Comparison of ENCODE assay signal across 27 cellular contexts in genomic region chr1:169514566-169515270, GRCh38. TPM values are rescaled to one million over a fixed set of nuclear protein-coding genes. Genes with fewer than 3 reads are reported as not detected.
DNase-seq lines count a peak whose midpoint lies in the region; ATAC-seq, FAIRE-seq and TF ChIP-seq lines count a peak whose summit lies in the region.
"Had no signal": no experiment of that assay in that cellular context is flagged by ENCODE, and none has a peak within 500 bp of the region (broad histone marks: within the 10 kb centered on the region; RNA-seq: fewer than 3 reads in every experiment).

No MANE protein-coding gene starts in this region.

- no peak for TF ChIP-seq CTCF in IMR-90 (conservative IDR thresholded peaks at IDR 0.05; ENCODE audit: low read depth, low read length)
- TF ChIP-seq CTCF in H1 (IDR thresholded peaks at IDR 0.05; ENCODE audit: control extremely low read depth in 1 of 3, insufficient read depth in 1 of 3, low read depth in 1 of 3, low read length in 3 of 3): no peak
- no peak for TF ChIP-seq CTCF in mucosa of descending colon (IDR thresholded peaks at IDR 0.05)
- TF ChIP-seq CTCF in GM13977 (IDR thresholded peaks at IDR 0.05; ENCODE audit: extremely low read depth, insufficient read depth, missing control alignments): no peak

- H2BK20ac ChIP-seq in IMR-90 (ENCODE audit: low read depth, low read length): no peak overlapping the region
- no peak overlapping the region for H2BK20ac ChIP-seq in H1 (ENCODE audit: low read length)

- no peak overlapping the region for H3K56ac ChIP-seq in IMR-90 (ENCODE audit: extremely low read depth, insufficient read depth, low read length)
- no peak overlapping the region for H3K56ac ChIP-seq in H1 (replicated peaks; ENCODE audit: insufficient read length, low read depth, low read length)

- H2BK15ac ChIP-seq in IMR-90 (ENCODE audit: low read depth, low read length): no peak overlapping the region
- H2BK15ac ChIP-seq in H1 (ENCODE audit: low read length): no peak overlapping the region

- BruUV-seq in IMR-90 (replicated peaks; lab: Mats Ljungman, UMichigan): no TSS peak

- H3K4me3 ChIP-seq in IMR-90 (ENCODE audit: insufficient read depth, low read depth, low read length) (no peak overlapping the region), H1 (ENCODE audit: extremely low read depth in 1 of 4, insufficient read depth in 2 of 4, low read depth in 3 of 4, low read length in 4 of 4) (no peak overlapping the region), mucosa of descending colon (no peak overlapping the region)
- H3K4me3 ChIP-seq: dorsolateral prefrontal cortex, GM12878, GM23338, right lobe of liver had no signal

- H3K18ac ChIP-seq in IMR-90 (ENCODE audit: low read depth, low read length) (no peak overlapping the region), H1 (ENCODE audit: extremely low read depth, low read length) (no peak overlapping the region)

- TF ChIP-seq EP300 in H1 (IDR thresholded peaks at IDR 0.05; ENCODE audit: borderline replicate concordance in 1 of 2, low read depth in 2 of 2, low read length in 2 of 2): no peak

- peak; percentile 7 for DNase-seq in IMR-90
- DNase-seq in NCI-H69 (lab: John Stamatoyannopoulos, UW): peak; percentile 39
- no peak for DNase-seq in H1 (ENCODE audit: low read depth in 1 of 2, low spot score in 2 of 2)
- no peak for DNase-seq in mucosa of descending colon
- no peak for DNase-seq in GM13977 (ENCODE audit: low spot score)
- DNase-seq: activated B cell treated with CpG ODN at 0.5 μM for 24 hours; activated CD8-positive, alpha-beta T cell treated with anti-CD3 and anti-CD28 coated beads for 36 hours; activated gamma-delta T cell; activated naive CD8-positive, alpha-beta T cell treated with anti-CD3 and anti-CD28 coated beads, Interleukin-2, amount 10 ng/mL, durations not matched to agents 7 days and 5 days; CD4-positive, CD25-positive, alpha-beta regulatory T cell; dorsolateral prefrontal cortex; head of caudate nucleus; HFFc6; kidney glomerular epithelial cell; NCI-H1048; NCI-H187 treated with DMSO at 0.1 percent for 48 hours; NCI-H2171 treated with DMSO at 0.1 percent for 48 hours; right lobe of liver; stimulated activated CD4-positive, alpha-beta T cell treated with anti-CD3 and anti-CD28 coated beads, Interleukin-12 subunit alpha, Interleukin-12 subunit beta, amount 100 ng/mL, for 4 hours; stimulated activated CD4-positive, alpha-beta T cell treated with anti-CD3 and anti-CD28 coated beads, Interleukin-4, amount 100 ng/mL, for 1 hour; T1000 had no signal

- H3K4ac ChIP-seq in IMR-90 (ENCODE audit: low read depth, low read length) (no peak overlapping the region), H1 (replicated peaks; ENCODE audit: insufficient read length, low read depth, low read length) (no peak overlapping the region)

- H3K79me1 ChIP-seq in IMR-90 (ENCODE audit: low read depth in 1 of 2, low read length in 2 of 2) (no peaks in the 10 kb centered on the region), H1 (ENCODE audit: low read depth, low read length) (no peaks in the 10 kb centered on the region)

- H3K27ac ChIP-seq in IMR-90 (ENCODE audit: insufficient read depth, low read length) (no peak overlapping the region), H1 (ENCODE audit: low read depth, low read length) (no peak overlapping the region)
- H3K27ac ChIP-seq: dorsolateral prefrontal cortex, right lobe of liver had no signal

- no peaks in the 10 kb centered on the region for H3K23me2 ChIP-seq in H1 (ENCODE audit: low read depth, low read length)

- H2AK5ac ChIP-seq in IMR-90 (ENCODE audit: low read depth, low read length) (no peak overlapping the region), H1 (ENCODE audit: low read depth, low read length) (no peak overlapping the region)

- no peak for FAIRE-seq in H1 (lab: Jason Lieb, UNC)
- FAIRE-seq: urothelium cell line had no signal

- in situ Hi-C loops in IMR-90 (cut with MboI; ENCODE audit: low sequenced_read_pairs) (no loop called here), GM13977 (cut with MboI; ENCODE audit: low pct_unique_long_range_greater_than_20kb, low sequenced_read_pairs, unreplicated experiment) (no loop called here)

- H4K91ac ChIP-seq in IMR-90 (ENCODE audit: insufficient read depth, low read depth, low read length) (no peak overlapping the region), H1 (replicated peaks; ENCODE audit: insufficient read length, low read length) (no peak overlapping the region)

- H2BK12ac ChIP-seq in H1 (ENCODE audit: low read depth, low read length): no peak overlapping the region

- CTCF ChIA-PET in IMR-90 (lab: Yijun Ruan, JAX) (interaction anchor here (1.2 kb wide), 1 partner anchor 31 kb away, joined by 3 read pairs; no protein-coding TSS in a partner anchor), H1 (lab: Charles Lee; ENCODE audit: partially characterized antibody) (no interaction called here)

- TF ChIP-seq POLR2A in IMR-90 (IDR thresholded peaks at IDR 0.05; ENCODE audit: low read depth, low read length) (no peak), H1 (IDR thresholded peaks at IDR 0.05; ENCODE audit: control extremely low read depth in 1 of 2, low read depth in 2 of 2, low read length in 2 of 2) (no peak)

- TF ChIP-seq RAD21 in IMR-90 (IDR thresholded peaks at IDR 0.05; ENCODE audit: low read length) (no peak), H1 (IDR thresholded peaks at IDR 0.05 in 1 of 2, conservative IDR thresholded peaks at IDR 0.05 in 1 of 2; ENCODE audit: low read depth in 2 of 2, low read length in 2 of 2) (no peak)

- no CpG with 5 or more reads among the region's 2 CpGs for WGBS in IMR-90 (ENCODE audit: extremely low coverage in 2 of 2, insufficient read length in 1 of 2), 2 experiments
- 91% methylated on average over 2 of the region's 2 CpGs; no CpG with 5 or more reads in 1 of the 2 experiments for WGBS in H1 (ENCODE audit: extremely low coverage in 1 of 2, insufficient coverage in 1 of 2, insufficient read length in 1 of 2, insufficient replicate concordance in 2 of 2, low coverage in 1 of 2, low lambda C conversion rate in 2 of 2, missing lambda C conversion rate in 1 of 2), 2 experiments

- no peaks in the 10 kb centered on the region for H3K9me1 ChIP-seq in IMR-90 (ENCODE audit: insufficient read depth, low read length)

- H3K23ac ChIP-seq in IMR-90 (ENCODE audit: low read depth, low read length): no peak overlapping the region
- no peak overlapping the region for H3K23ac ChIP-seq in H1 (ENCODE audit: insufficient read length)

- H4K20me1 ChIP-seq in IMR-90 (ENCODE audit: insufficient read depth, low read length) (no peaks in the 10 kb centered on the region), H1 (replicated peaks in 1 of 2; ENCODE audit: control insufficient read depth in 1 of 2, insufficient read depth in 2 of 2, low read length in 2 of 2) (no peaks in the 10 kb centered on the region)

- peak; percentile 38; the same call in 1 of the 2 replicates for ATAC-seq in IMR-90 (ENCODE audit: low read depth)
- peak; percentile 37 for ATAC-seq in mucosa of descending colon
- no peak for ATAC-seq in GM21381 (IDR thresholded peaks at IDR 0.05; ENCODE audit: unreplicated experiment)
- ATAC-seq in HG02588 (IDR thresholded peaks at IDR 0.05; ENCODE audit: unreplicated experiment): no peak
- ATAC-seq: activated CD8-positive, alpha-beta T cell treated with anti-CD3 and anti-CD28 coated beads for 36 hours; GM12878; GM23338; right lobe of liver; stimulated activated memory B cell treated with anti-CD40 and anti-IgM and Interleukin-4, amounts not matched to agents 10 μg/mL and 1 μg/mL and 100 μg/mL, for 72 hours had no signal

- H3K27me3 ChIP-seq in IMR-90 (ENCODE audit: control insufficient read depth, insufficient read depth, low read length) (no peaks in the 10 kb centered on the region; the same call in 1 of the 2 replicates), H1 (replicated peaks in 1 of 4; ENCODE audit: control insufficient read depth in 3 of 4, extremely low read depth in 1 of 4, insufficient read depth in 3 of 4, low read length in 3 of 4) (no peaks in the 10 kb centered on the region)
- H3K27me3 ChIP-seq: dorsolateral prefrontal cortex, right lobe of liver had no signal

- no peak overlapping the region for H2BK120ac ChIP-seq in IMR-90 (ENCODE audit: low read depth, low read length)
- no peak overlapping the region for H2BK120ac ChIP-seq in H1 (replicated peaks; ENCODE audit: low read depth, low read length)

- H3K9ac ChIP-seq in IMR-90 (ENCODE audit: low read depth, low read length) (no peak overlapping the region), H1 (replicated peaks in 1 of 4; ENCODE audit: extremely low read depth in 1 of 4, low read depth in 3 of 4, low read length in 3 of 4) (no peak overlapping the region)

- H2AK9ac ChIP-seq in IMR-90 (replicated peaks; ENCODE audit: low read depth, low read length, poor library complexity): no peak overlapping the region

- H3K14ac ChIP-seq in IMR-90 (replicated peaks; ENCODE audit: low read depth, low read length) (no peak overlapping the region), H1 (ENCODE audit: insufficient read length) (no peak overlapping the region)

- no peaks in the 10 kb centered on the region for H3K9me3 ChIP-seq in IMR-90 (ENCODE audit: control insufficient read depth, insufficient read depth, low read length)
- no peaks in the 10 kb centered on the region for H3K9me3 ChIP-seq in H1 (ENCODE audit: insufficient read depth in 2 of 2, low read depth in 1 of 2, low read length in 1 of 2)
- no peaks in the 10 kb centered on the region for H3K9me3 ChIP-seq in mucosa of descending colon
- H3K9me3 ChIP-seq: right lobe of liver had no signal

- POLR2A ChIA-PET in IMR-90 (lab: Charles Lee; ENCODE audit: unreplicated experiment): no interaction called here
- POLR2A ChIA-PET in H1 (lab: Charles Lee; ENCODE audit: partially characterized antibody): no interaction called here

- intact Hi-C loops in IMR-90 (cut with micrococcal nuclease) (no loop called here), mucosa of descending colon (cut with DNase I, micrococcal nuclease) (no loop called here)

- H3K4me1 ChIP-seq in IMR-90 (ENCODE audit: control insufficient read depth, insufficient read depth, low read length) (no peaks in the 10 kb centered on the region), H1 (replicated peaks in 1 of 4; ENCODE audit: control insufficient read depth in 3 of 4, insufficient read depth in 4 of 4, low read length in 3 of 4) (no peaks in the 10 kb centered on the region), mucosa of descending colon (ENCODE audit: low read depth) (peaks cover 17% of the 10 kb centered on the region)

- no peak overlapping the region for H2BK5ac ChIP-seq in IMR-90 (ENCODE audit: low read depth, low read length, poor library complexity, severe bottlenecking)
- no peak overlapping the region for H2BK5ac ChIP-seq in H1 (ENCODE audit: low read depth, low read length)

- dilution Hi-C loops in IMR-90 (cut with HindIII; ENCODE audit: low sequenced_read_pairs, unreplicated experiment): no loop called here

- H3K79me2 ChIP-seq in H1 (ENCODE audit: control insufficient read depth in 1 of 2, insufficient read depth in 2 of 2, low read length in 2 of 2): no peaks in the 10 kb centered on the region

- H2AFZ ChIP-seq in IMR-90 (replicated peaks; ENCODE audit: low read length, poor library complexity) (no peak overlapping the region), H1 (ENCODE audit: low read length) (0 out of 2 replicates have a peak overlapping the region, but pooled peaks have one; percentile 19)
- H2AFZ ChIP-seq: GM23338 had no signal

- no peak overlapping the region for H4K5ac ChIP-seq in IMR-90 (ENCODE audit: low read depth, low read length)
- no peak overlapping the region for H4K5ac ChIP-seq in H1 (ENCODE audit: insufficient read length, low read depth, low read length)

- H4K8ac ChIP-seq in IMR-90 (ENCODE audit: low read depth in 2 of 2, low read length in 2 of 2) (no peak overlapping the region), H1 (ENCODE audit: extremely low read depth, insufficient read depth, low read length) (no peak overlapping the region)

- H3K36me3 ChIP-seq in IMR-90 (ENCODE audit: control insufficient read depth, insufficient read depth, low read length): no peaks in the 10 kb centered on the region
- H3K36me3 ChIP-seq in H1 (ENCODE audit: control insufficient read depth in 2 of 4, insufficient read depth in 4 of 4, low read length in 3 of 4): no peaks in the 10 kb centered on the region
- no peaks in the 10 kb centered on the region for H3K36me3 ChIP-seq in mucosa of descending colon (ENCODE audit: low read depth)

- no peak overlapping the region for H3K4me2 ChIP-seq in IMR-90 (ENCODE audit: low read depth, low read length)
- H3K4me2 ChIP-seq in H1 (ENCODE audit: insufficient read depth in 1 of 2, low read depth in 2 of 2, low read length in 2 of 2): no peak overlapping the region
- H3K4me2 ChIP-seq: GM23338 had no signal

RNA-seq across cellular contexts. Expression of gene SLC19A2, which starts 29.0 kb away (rescaled TPM):
- total RNA-seq in IMR-90 (2012; rRNA removed) (5.2 and 6.9 TPM in 2 replicates), mucosa of descending colon (10 to 100 TPM in 1 of 3 donors, 1 to 10 TPM in 2; 5.5 to 11.1 (median 7.3) TPM)
- polyA plus RNA-seq in IMR-90 (2012; rRNA removed) (3.2 and 3.6 TPM in 2 replicates), H1 (2011; rRNA removed) (18.4 and 21.2 TPM in 2 replicates)
- polyA plus RNA-seq in IMR-90 (2012; cell fraction: cytosol; rRNA removed): 1.8 TPM in 2 replicates
- 3.1 and 11.2 TPM in 2 replicates for polyA plus RNA-seq in IMR-90 (2012; cell fraction: nucleus; rRNA removed; ENCODE audit: low replicate concordance)
- total RNA-seq in H1 (2021; fragmentation: NEBNext Ultra II Directional; extraction: Animal tissue kit (Norgen Biotek cat#: 25700)): 22.5 and 23.2 TPM in 2 replicates
- 19.7 TPM for polyA plus RNA-seq in H1 (2011; cell fraction: cytosol; rRNA removed)
- 13.0 TPM for polyA plus RNA-seq in H1 (2011; cell fraction: nucleus; rRNA removed)
- 8.7 to 14.7 TPM (median 11.7 TPM) in 4 replicates for polyA plus RNA-seq in H1 (2012, experiment 1 of 2)
- polyA plus RNA-seq in H1 (2012, experiment 2 of 2): 2.7 TPM
- 24.8 TPM for polyA plus RNA-seq in H1 (2013, experiment 1 of 2)
- polyA plus RNA-seq in H1 (2013, experiment 2 of 2): 30.6 TPM
- 38.0 and 48.9 TPM in 2 replicates for polyA minus RNA-seq in H1 (2011; rRNA and poly(A)+ RNA removed)
- 15.7 TPM for polyA minus RNA-seq in H1 (2011; cell fraction: cytosol; rRNA and poly(A)+ RNA removed)
- 23.6 TPM for polyA minus RNA-seq in H1 (2011; cell fraction: nucleus; rRNA and poly(A)+ RNA removed)

Comparison
In these comparisons a context has a peak if more than half of its experiments do, and no peak if none do; other contexts are left out.
1. ATAC-seq: peak in IMR-90 (single experiment) and mucosa of descending colon (single experiment); none in GM21381 (single experiment) and HG02588 (single experiment).
2. DNase-seq: peak in IMR-90 (single experiment) and NCI-H69 (single experiment); none in H1 (0 of 2), mucosa of descending colon (0 of 3) and GM13977 (single experiment).